ENCODE assay signal across 10 cellular contexts in genomic region chr1:164637461-164638375, GRCh38.
DNase-seq lines count a peak whose midpoint lies in the region; ATAC-seq and TF ChIP-seq lines count a peak whose summit lies in the region.
"Had no signal": no experiment of that assay in that cellular context is flagged by ENCODE, and none has a peak within 500 bp of the region (broad histone marks: within the 10 kb centered on the region; RNA-seq: fewer than 3 reads in every experiment).

No MANE protein-coding gene starts in this region.

- H3K36me3 ChIP-seq in tibial nerve, result peaks cover 0 to 4% (median 0%) of the 10 kb centered on the region in 3 donors

- DNase-seq in HPDE6-E6E7 (ENCODE audit: extremely low spot score) (peak; percentile 60), T1000 (lab: John Stamatoyannopoulos, UW) (peak; percentile 64), head of caudate nucleus (peak in 30 of 42 donors; percentile 23 to 80 (median 47)), retina (peak; percentile 90), tibial nerve (ENCODE audit: low spot score in 2 of 2) (no peak)
- DNase-seq in activated naive CD4-positive, alpha-beta T cell treated with anti-CD3 and anti-CD28 coated beads, Interleukin-2, amount 50 U/mL, for 16 hours, result no peak
- DNase-seq: activated CD8-positive, alpha-beta memory T cell treated with anti-CD3 and anti-CD28 coated beads, Interleukin-2, amount 50 U/mL, for 48 hours had no signal

- TF ChIP-seq EP300 in tibial nerve (IDR thresholded peaks at IDR 0.05), result no peak

- intact Hi-C loops in head of caudate nucleus (cut with DNase I), result no loop called here

- H3K4me1 ChIP-seq in tibial nerve, result peaks cover 0 to 35% (median 0%) of the 10 kb centered on the region in 4 donors

- no peaks in the 10 kb centered on the region for H3K27me3 ChIP-seq in tibial nerve

- no peak for TF ChIP-seq POLR2A in tibial nerve (IDR thresholded peaks at IDR 0.05)

- TF ChIP-seq CTCF in tibial nerve (IDR thresholded peaks at IDR 0.05), result no peak

- no peaks in the 10 kb centered on the region for H3K9me3 ChIP-seq in tibial nerve

- H3K27ac ChIP-seq in tibial nerve, result no peak overlapping the region
- H3K27ac ChIP-seq: KMS-11 had no signal

- no peak overlapping the region for H3K4me3 ChIP-seq in tibial nerve

- 67 to 71% methylated on average over 13 of the region's 13 CpGs for WGBS in tibial nerve, 2 donors

- ATAC-seq in GM18502 (IDR thresholded peaks at IDR 0.05; ENCODE audit: poor library complexity, unreplicated experiment), result no peak
- ATAC-seq in GM18861 (IDR thresholded peaks at IDR 0.05; ENCODE audit: unreplicated experiment), result no peak

Comparison
In these comparisons a context has a peak if more than half of its experiments do, and no peak if none do; other contexts are left out.
1. DNase-seq: peak in HPDE6-E6E7 (single experiment), T1000 (single experiment), head of caudate nucleus (30 of 42) and retina (single experiment); none in tibial nerve (0 of 2) and activated naive CD4-positive, alpha-beta T cell treated with anti-CD3 and anti-CD28 coated beads, Interleukin-2, amount 50 U/mL, for 16 hours (single experiment).